ENCODE assay signal across 9 cellular contexts in the genomic region with DNA sequence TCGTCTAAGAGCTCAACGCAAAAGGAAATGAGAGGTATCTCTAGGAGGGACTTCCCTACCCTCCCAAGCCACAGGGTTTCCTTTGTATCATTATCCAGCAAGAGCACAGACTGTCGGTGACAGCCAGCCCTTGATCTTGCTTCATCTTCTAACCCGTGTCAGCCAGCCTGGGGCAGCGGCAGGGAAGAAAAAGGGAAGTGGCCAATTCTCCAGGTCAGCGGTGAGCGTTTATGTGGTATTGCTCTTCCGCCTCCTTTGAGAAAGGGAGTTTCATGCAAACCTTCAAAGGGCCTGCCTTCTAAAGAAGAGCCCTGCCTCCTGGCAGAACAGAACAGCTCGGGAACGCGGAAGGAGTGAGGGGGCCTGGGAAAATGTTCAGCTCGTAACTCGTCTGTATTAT.
A peak's percentile ranks its signal among the peaks of the same experiment; 100 is the strongest.
DNase-seq lines count a peak whose midpoint lies in the region; ATAC-seq, FAIRE-seq and TF ChIP-seq lines count a peak whose summit lies in the region.
"Had no signal": no experiment of that assay in that cellular context is flagged by ENCODE, and none has a peak within 500 bp of the region (broad histone marks: within the 10 kb centered on the region; RNA-seq: fewer than 3 reads in every experiment).

No MANE protein-coding gene starts in this region.

- no peak for TF ChIP-seq CTCF in GM12865 (IDR thresholded peaks at IDR 0.05; ENCODE audit: insufficient read depth, low read depth, low read length, missing control alignments)

- peak; percentile 86 for ATAC-seq in GM21447 (IDR thresholded peaks at IDR 0.05; ENCODE audit: unreplicated experiment)
- peak; percentile 92 for ATAC-seq in HG03565 (IDR thresholded peaks at IDR 0.05; ENCODE audit: unreplicated experiment)

- DNase-seq in GM12865 (ENCODE audit: low read depth) (peak; percentile 67), islet precursor cell (peak; percentile 61), kidney glomerular epithelial cell (lab: John Stamatoyannopoulos, UW) (no peak), H54 (ENCODE audit: insufficient read length, low spot score) (no peak), NCI-H187 (lab: John Stamatoyannopoulos, UW) (no peak)
- no peak for DNase-seq in activated CD4-positive, alpha-beta T cell treated with anti-CD3 and anti-CD28 coated beads for 1 hour
- DNase-seq: PC-9 had no signal

- H3K4me3 ChIP-seq in GM12865 (ENCODE audit: low read depth, low read length): no peak overlapping the region
- H3K4me3 ChIP-seq: PC-9 had no signal

- no peak for FAIRE-seq in H54 (lab: Jason Lieb, UNC)

- no peak for TF ChIP-seq POLR2A in H54 (IDR thresholded peaks at IDR 0.05; ENCODE audit: low read depth, low read length)

Comparison
In these comparisons a context has a peak if more than half of its experiments do, and no peak if none do; other contexts are left out.
1. DNase-seq: peak in GM12865 (single experiment) and islet precursor cell (single experiment); none in kidney glomerular epithelial cell (single experiment), H54 (single experiment), NCI-H187 (0 of 2) and activated CD4-positive, alpha-beta T cell treated with anti-CD3 and anti-CD28 coated beads for 1 hour (single experiment).